9 cellular contexts compared by ENCODE assay signal in the genomic region with DNA sequence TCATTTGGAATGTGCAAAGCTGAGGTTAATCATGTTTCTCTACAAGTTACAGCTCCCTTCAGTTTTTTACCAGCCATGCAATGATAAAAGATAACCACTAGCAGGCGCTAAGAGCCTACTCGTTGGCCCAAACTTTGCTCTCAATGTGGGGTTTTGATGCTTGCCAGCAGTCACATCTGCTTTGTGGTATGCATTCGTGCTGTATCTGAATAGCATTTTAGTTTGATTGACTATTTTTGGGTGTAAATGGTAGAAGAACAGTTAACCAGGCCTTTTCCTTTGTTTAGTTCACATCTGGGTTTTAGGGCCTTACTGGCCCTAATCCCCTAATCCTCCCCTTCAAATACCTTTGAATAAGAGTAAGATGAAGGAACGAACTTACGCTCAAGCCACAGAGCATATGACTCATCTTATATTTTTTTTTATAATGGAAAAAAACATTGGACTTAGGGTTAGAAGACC. TPM values are rescaled to one million over a fixed set of nuclear protein-coding genes. Genes with fewer than 3 reads are reported as not detected.
DNase-seq lines count a peak whose midpoint lies in the region; FAIRE-seq and TF ChIP-seq lines count a peak whose summit lies in the region.
"Had no signal": no experiment of that assay in that cellular context is flagged by ENCODE, and none has a peak within 500 bp of the region (broad histone marks: within the 10 kb centered on the region; RNA-seq: fewer than 3 reads in every experiment).

No MANE protein-coding gene starts in this region.

- H3K27ac ChIP-seq in vagina: no peak overlapping the region

- peak; percentile 87 for TF ChIP-seq CTCF in endothelial cell (IDR thresholded peaks at IDR 0.05; ENCODE audit: unreplicated experiment)
- peak; percentile 84 to 93 (median 91) for TF ChIP-seq CTCF in vagina (IDR thresholded peaks at IDR 0.05)

- no peak overlapping the region for H3K4me3 ChIP-seq in vagina

- no peaks in the 10 kb centered on the region for H3K36me3 Mint-ChIP-seq in endothelial cell (ENCODE audit: low read depth, unreplicated experiment)

- H3K4me1 Mint-ChIP-seq in endothelial cell (ENCODE audit: unreplicated experiment): peaks cover 4% of the 10 kb centered on the region

- peak; percentile 59 to 87 (median 79) for DNase-seq in NCI-H1417 (lab: John Stamatoyannopoulos, UW)
- no peak for DNase-seq in NCI-H1417 treated with DMSO at 0.1 percent for 48 hours (lab: John Stamatoyannopoulos, UW)
- DNase-seq in HEK293T (ENCODE audit: extremely low spot score): peak; percentile 64
- DNase-seq in NCI-H2107 (lab: John Stamatoyannopoulos, UW): peak; percentile 78
- peak; percentile 32 for DNase-seq in endothelial cell (ENCODE audit: low spot score)
- peak; percentile 46 for DNase-seq in mucosa of gallbladder (ENCODE audit: low spot score)
- no peak for DNase-seq in vagina (ENCODE audit: extremely low spot score in 2 of 2)

- POLR2A ChIA-PET in HEK293T (lab: Yijun Ruan, JAX): no interaction called here

- no peaks in the 10 kb centered on the region for H3K9me3 Mint-ChIP-seq in endothelial cell (ENCODE audit: unreplicated experiment)

- H3K27ac Mint-ChIP-seq in endothelial cell (ENCODE audit: unreplicated experiment): no peak overlapping the region

- peak; percentile 53 for FAIRE-seq in TTC549 (lab: Jason Lieb, UNC)
- FAIRE-seq: A204.1 had no signal

- H3K36me3 ChIP-seq in vagina: no peaks in the 10 kb centered on the region

- H3K4me1 ChIP-seq in vagina: peaks cover 16% of the 10 kb centered on the region

- peaks cover 7% of the 10 kb centered on the region for H3K27me3 Mint-ChIP-seq in endothelial cell (ENCODE audit: unreplicated experiment)

- CTCF ChIA-PET in HEK293T (lab: Yijun Ruan, JAX): interaction anchor here (0.6 to 1.3 kb wide), 10 partner anchors 12 to 438 kb away, joined by 3 to 8 read pairs (median 4); no protein-coding TSS in a partner anchor

- intact Hi-C loops in vagina (cut with DNase I): no loop called here

- H3K27me3 ChIP-seq in vagina: no peaks in the 10 kb centered on the region

- no peak for TF ChIP-seq POLR2A in vagina (IDR thresholded peaks at IDR 0.05)

- H3K4me3 Mint-ChIP-seq in endothelial cell (ENCODE audit: unreplicated experiment): no peak overlapping the region

- H3K9me3 ChIP-seq in vagina: no peaks in the 10 kb centered on the region

TF ChIP-seq in HEK293T, 16 proteins besides CTCF, POLR2A, EP300 and RAD21:
- no peak for TF ChIP-seq SUZ12 (IDR thresholded peaks at IDR 0.05)
- TF ChIP-seq ELF4 (IDR thresholded peaks at IDR 0.05): no peak
- no peak for TF ChIP-seq L3MBTL2 (conservative IDR thresholded peaks at IDR 0.05)
- TF ChIP-seq BHLHE40 (IDR thresholded peaks at IDR 0.05; ENCODE audit: borderline replicate concordance): no peak
- TF ChIP-seq ARNT (IDR thresholded peaks at IDR 0.05): no peak
- no peak for TF ChIP-seq CTBP1 (IDR thresholded peaks at IDR 0.05; ENCODE audit: borderline replicate concordance)
- TF ChIP-seq FOXK2 (IDR thresholded peaks at IDR 0.05): no peak
- no peak for TF ChIP-seq FOXA1 (IDR thresholded peaks at IDR 0.05)
- no peak for TF ChIP-seq SP1 (IDR thresholded peaks at IDR 0.05)
- TF ChIP-seq LEF1 (IDR thresholded peaks at IDR 0.05; ENCODE audit: borderline replicate concordance): no peak
- TF ChIP-seq FOXM1 (IDR thresholded peaks at IDR 0.05; ENCODE audit: borderline replicate concordance): no peak
- TF ChIP-seq, protein P1, sequence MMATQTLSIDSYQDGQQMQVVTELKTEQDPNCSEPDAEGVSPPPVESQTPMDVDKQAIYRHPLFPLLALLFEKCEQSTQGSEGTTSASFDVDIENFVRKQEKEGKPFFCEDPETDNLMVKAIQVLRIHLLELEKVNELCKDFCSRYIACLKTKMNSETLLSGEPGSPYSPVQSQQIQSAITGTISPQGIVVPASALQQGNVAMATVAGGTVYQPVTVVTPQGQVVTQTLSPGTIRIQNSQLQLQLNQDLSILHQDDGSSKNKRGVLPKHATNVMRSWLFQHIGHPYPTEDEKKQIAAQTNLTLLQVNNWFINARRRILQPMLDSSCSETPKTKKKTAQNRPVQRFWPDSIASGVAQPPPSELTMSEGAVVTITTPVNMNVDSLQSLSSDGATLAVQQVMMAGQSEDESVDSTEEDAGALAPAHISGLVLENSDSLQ (IDR thresholded peaks at IDR 0.05): no peak
- no peak for TF ChIP-seq NFRKB (IDR thresholded peaks at IDR 0.05)
- no peak for TF ChIP-seq HDGF (IDR thresholded peaks at IDR 0.05; ENCODE audit: borderline replicate concordance)
- TF ChIP-seq TARDBP (IDR thresholded peaks at IDR 0.05): no peak
- TF ChIP-seq ZNF384 (IDR thresholded peaks at IDR 0.05): no peak

RNA-seq across cellular contexts. Expression of a gene that starts 4.4 kb away (rescaled TPM):
- total RNA-seq in endothelial cell (ENCODE audit: unreplicated experiment): 1.8 TPM
- 36.7 TPM for total RNA-seq in mucosa of gallbladder
- 136 TPM for total RNA-seq in vagina

RNA-seq across cellular contexts. Expression of a gene that starts 56.7 kb away (rescaled TPM):
- total RNA-seq in endothelial cell (ENCODE audit: unreplicated experiment) (89.0 TPM), mucosa of gallbladder (39.2 TPM), vagina (48.1 TPM)

Comparison
In these comparisons a context has a peak if more than half of its experiments do, and no peak if none do; other contexts are left out.
1. DNase-seq: peak in NCI-H1417 (3 of 3), HEK293T (single experiment), NCI-H2107 (single experiment), endothelial cell (single experiment) and mucosa of gallbladder (single experiment); none in NCI-H1417 treated with DMSO at 0.1 percent for 48 hours (single experiment) and vagina (0 of 2).
2. RNA of a gene that starts 4.4 kb away (total RNA-seq): 136 TPM in vagina (single experiment) and 36.7 TPM in mucosa of gallbladder (single experiment); 1.8 TPM in endothelial cell (single experiment); every median in the first group is over 10 times any median in the second.